10 cellular contexts compared by ENCODE assay signal in the genomic region with DNA sequence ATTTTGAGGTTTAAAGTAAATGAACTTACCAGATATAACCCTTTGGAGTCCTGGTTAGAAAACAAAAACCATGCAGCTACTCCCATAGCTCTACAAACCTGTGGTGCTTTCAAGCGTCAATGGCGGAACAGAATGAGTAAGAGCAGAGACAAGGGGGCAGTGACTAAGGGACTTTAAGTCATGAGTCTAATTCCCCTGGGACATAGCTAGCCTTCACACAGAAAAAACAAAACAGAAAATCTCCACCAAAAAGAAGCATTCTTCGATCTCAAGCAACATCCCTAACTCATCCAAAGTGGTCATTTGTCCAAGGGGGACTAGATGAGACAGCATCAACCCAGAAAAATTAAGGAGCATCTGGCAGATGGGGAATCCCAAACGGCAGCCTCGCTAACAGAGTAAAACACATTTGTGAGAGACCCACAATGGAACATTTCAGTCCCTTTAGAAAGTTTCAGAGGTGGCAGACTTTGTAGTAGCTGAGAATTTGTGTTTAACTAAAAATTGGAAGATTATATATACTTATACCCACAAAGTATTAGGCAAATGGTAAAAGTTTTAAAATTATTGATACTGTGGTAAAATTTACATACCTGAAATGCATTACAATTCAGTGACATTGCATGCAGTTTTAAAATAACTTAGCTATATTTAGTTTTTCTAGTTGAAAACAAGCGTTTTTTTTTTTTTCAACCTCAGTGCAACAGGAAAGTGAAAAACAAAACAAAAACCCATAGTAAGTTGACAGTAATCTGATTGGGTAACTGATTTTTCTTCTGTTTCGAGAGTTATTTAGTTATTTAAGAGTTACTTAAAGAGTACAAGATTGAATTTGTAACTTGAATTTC.
A peak's percentile ranks its signal among the peaks of the same experiment; 100 is the strongest.
DNase-seq lines count a peak whose midpoint lies in the region; ATAC-seq, FAIRE-seq and TF ChIP-seq lines count a peak whose summit lies in the region.
"Had no signal": no experiment of that assay in that cellular context is flagged by ENCODE, and none has a peak within 500 bp of the region (broad histone marks: within the 10 kb centered on the region; RNA-seq: fewer than 3 reads in every experiment).

No MANE protein-coding gene starts in this region.

- H2AFZ ChIP-seq in GM12878 (ENCODE audit: control insufficient read depth, low read depth, low read length): peak overlapping the region; percentile 85

- H3K27me3 ChIP-seq in GM12878 (replicated peaks in 1 of 2; ENCODE audit: control insufficient read depth in 2 of 2, insufficient read depth in 2 of 2, low read length in 1 of 2) (no peaks in the 10 kb centered on the region), spleen (replicated peaks in 1 of 7) (no peaks in the 10 kb centered on the region)

- FAIRE-seq in GM12878 (lab: Jason Lieb, UNC): peak; percentile 78

- H3K9me3 ChIP-seq in GM12878 (replicated peaks; ENCODE audit: control insufficient read depth, insufficient read depth, low read length) (no peaks in the 10 kb centered on the region; the same call in 2 of the 3 replicates), spleen (no peaks in the 10 kb centered on the region)

- peak; percentile 38 for TF ChIP-seq RAD21 in GM12878 (IDR thresholded peaks at IDR 0.05; ENCODE audit: insufficient read depth, low read depth, low read length)

- TF ChIP-seq POLR2A in GM12878 (IDR thresholded peaks at IDR 0.05; ENCODE audit: low read depth, low read length) (no peak; the same call in 1 of the 2 replicates), spleen (IDR thresholded peaks at IDR 0.05) (no peak)

- H3K27me3 Mint-ChIP-seq in natural killer cell (ENCODE audit: low read depth in 2 of 2): no peaks in the 10 kb centered on the region

- peaks cover 36% of the 10 kb centered on the region for H3K79me2 ChIP-seq in GM12878 (ENCODE audit: control insufficient read depth, insufficient read depth, low read length)

- ATAC-seq in HG03064 (IDR thresholded peaks at IDR 0.05; ENCODE audit: low read depth, unreplicated experiment) (peak; percentile 88), GM12878 (peak; percentile 94), natural killer cell (no peak), left lobe of liver (no peak)
- ATAC-seq: activated T-cell treated with anti-CD3 and anti-CD28 coated beads, Interleukin-2, amount 50 U/mL, for 4 hours; right cardiac atrium had no signal

- peak overlapping the region; percentile 100 for H3K27ac ChIP-seq in GM12878 (ENCODE audit: control insufficient read depth, insufficient read depth)
- peak overlapping the region in 1 of 8 donors; percentile 43 for H3K27ac ChIP-seq in spleen

- peak overlapping the region; percentile 94 for H3K9ac ChIP-seq in GM12878 (ENCODE audit: control insufficient read depth, insufficient read depth, low read length)

- TF ChIP-seq EP300 in GM12878 (IDR thresholded peaks at IDR 0.05; ENCODE audit: borderline replicate concordance in 1 of 2, control insufficient read depth in 1 of 2, low read depth in 2 of 2, low read length in 2 of 2): peak; percentile 89 to 93; a peak in 3 of 4 replicates

- H3K4me3 ChIP-seq in GM12878: peak overlapping the region; percentile 63
- H3K4me3 ChIP-seq in spleen: no peak overlapping the region

- H3K4me1 Mint-ChIP-seq in natural killer cell: peaks cover 0 to 5% of the 10 kb centered on the region in 2 donors

- no peaks in the 10 kb centered on the region for H3K9me3 Mint-ChIP-seq in natural killer cell
- H3K9me3 Mint-ChIP-seq: activated T-cell treated with anti-CD3 and anti-CD28 coated beads, Interleukin-2, amount 50 U/mL, for 4 hours had no signal

- TF ChIP-seq CTCF in GM13977 (IDR thresholded peaks at IDR 0.05; ENCODE audit: extremely low read depth, insufficient read depth, missing control alignments) (no peak), GM20000 (IDR thresholded peaks at IDR 0.05; ENCODE audit: extremely low read depth, missing control alignments) (no peak), GM12878 (IDR thresholded peaks at IDR 0.05 in 2 of 3, conservative IDR thresholded peaks at IDR 0.05 in 1 of 3; ENCODE audit: control insufficient read depth in 2 of 3, extremely low read depth in 1 of 3, insufficient read depth in 1 of 3, low read depth in 3 of 3, low read length in 3 of 3) (no peak), natural killer cell (IDR thresholded peaks at IDR 0.05) (no peak), spleen (IDR thresholded peaks at IDR 0.05 in 8 of 11, conservative IDR thresholded peaks at IDR 0.05 in 3 of 11) (no peak)

- in situ Hi-C loops in GM13977 (cut with MboI; ENCODE audit: low pct_unique_long_range_greater_than_20kb, low sequenced_read_pairs, unreplicated experiment) (no loop called here), GM12878 (cut with MboI) (loop anchor here (5.0 kb wide), 1 partner anchor 62 kb away; no protein-coding TSS in a partner anchor)

- peak overlapping the region; percentile 93 for H3K4me2 ChIP-seq in GM12878 (ENCODE audit: control insufficient read depth, insufficient read depth)

- H3K27ac Mint-ChIP-seq in natural killer cell: no peak overlapping the region

- intact Hi-C loops in GM12878 (cut with micrococcal nuclease; ENCODE audit: unreplicated experiment): loop anchor here (2.0 to 5.0 kb wide), 3 partner anchors 51 to 438 kb away; partner anchors contain the start of gene KCNQ5
- intact Hi-C loops in natural killer cell (cut with micrococcal nuclease): no loop called here
- intact Hi-C loops in spleen (cut with DNase I; ENCODE audit: low total_unique reads): no loop called here

- H3K36me3 ChIP-seq in GM12878 (ENCODE audit: control insufficient read depth in 2 of 2, insufficient read depth in 2 of 2, low read length in 1 of 2) (no peaks in the 10 kb centered on the region), spleen (no peaks in the 10 kb centered on the region)

- CTCF ChIA-PET in GM12878 (lab: Yijun Ruan, JAX): interaction anchor here (0.6 to 2.5 kb wide), 24 partner anchors 9 to 440 kb away, joined by 3 to 20 read pairs (median 4); partner anchors contain the start of gene KCNQ5

- H3K4me1 ChIP-seq in GM12878 (ENCODE audit: control insufficient read depth, insufficient read depth, low read length): peaks cover 16% of the 10 kb centered on the region
- H3K4me1 ChIP-seq in spleen: no peaks in the 10 kb centered on the region

- WGBS in GM12878 (ENCODE audit: insufficient coverage, insufficient replicate concordance, low lambda C conversion rate, missing lambda C conversion rate): under 1% methylated on average over 7 of the region's 7 CpGs
- 66 to 76% (median 72%) methylated on average over 7 of the region's 7 CpGs for WGBS in spleen, 5 donors

- RAD21 ChIA-PET in GM12878 (lab: Charles Lee; ENCODE audit: unreplicated experiment): interaction anchor here (0.7 to 7.7 kb wide), 34 partner anchors 8 to 440 kb away, joined by 3 to 149 read pairs (median 6); partner anchors contain the start of gene KCNQ5

- no TSS peak for BruUV-seq in GM12878 (replicated peaks; lab: Mats Ljungman, UMichigan)

- SMC1A ChIA-PET in GM12878 (lab: Charles Lee; ENCODE audit: uncharacterized antibody, unreplicated experiment): interaction anchor here (0.7 to 13.7 kb wide), 39 partner anchors 9 to 491 kb away, joined by 3 to 245 read pairs (median 5); partner anchors contain the start of gene KCNQ5

- POLR2A ChIA-PET in GM12878 (lab: Charles Lee): interaction anchor here (0.6 to 3.8 kb wide), 22 partner anchors 9 to 242 kb away, joined by 3 to 41 read pairs (median 4); partner anchors contain the start of gene KCNQ5

- H3K36me3 Mint-ChIP-seq in natural killer cell: no peaks in the 10 kb centered on the region

- DNase-seq in GM13977 (ENCODE audit: low spot score) (peak; percentile 60), GM20000 (ENCODE audit: low spot score) (peak; percentile 68), GM12878 (ENCODE audit: low read depth, low spot score) (peak; percentile 96), natural killer cell (no peak), spleen (no peak), NCI-H1048 (lab: John Stamatoyannopoulos, UW) (no peak), left lobe of liver (ENCODE audit: low spot score) (no peak)
- DNase-seq: activated T-cell treated with anti-CD3 and anti-CD28 coated beads, Interleukin-2, amount 50 U/mL, for 4 hours; right cardiac atrium had no signal

- H3K4me3 Mint-ChIP-seq in natural killer cell: no peak overlapping the region
- H3K4me3 Mint-ChIP-seq: activated T-cell treated with anti-CD3 and anti-CD28 coated beads, Interleukin-2, amount 50 U/mL, for 4 hours had no signal

- H4K20me1 ChIP-seq in GM12878 (ENCODE audit: control insufficient read depth, insufficient read depth): no peaks in the 10 kb centered on the region

TF ChIP-seq in GM12878, 131 proteins besides CTCF, POLR2A, EP300 and RAD21 (continues in another document):
- TF ChIP-seq ATF3 (IDR thresholded peaks at IDR 0.05; ENCODE audit: borderline replicate concordance, extremely low read depth, low read depth, low read length) (no peak), SUPT20H (IDR thresholded peaks at IDR 0.05; ENCODE audit: borderline replicate concordance, control insufficient read depth, low read depth, low read length) (no peak), CREB1 (IDR thresholded peaks at IDR 0.05; ENCODE audit: low read depth) (peak; percentile 58), RBBP5 (conservative IDR thresholded peaks at IDR 0.05) (peak; percentile 94), SREBF2 (IDR thresholded peaks at IDR 0.05; ENCODE audit: low read length) (no peak), FOS (IDR thresholded peaks at IDR 0.05; ENCODE audit: borderline replicate concordance, extremely low read depth, insufficient read length) (no peak), BMI1 (IDR thresholded peaks at IDR 0.05; ENCODE audit: borderline replicate concordance) (peak; percentile 70; the same call in 1 of the 2 replicates), ZZZ3 (IDR thresholded peaks at IDR 0.05; ENCODE audit: control insufficient read depth, insufficient read length, low read depth) (no peak), KDM1A (IDR thresholded peaks at IDR 0.05; ENCODE audit: borderline replicate concordance) (no peak), EED (IDR thresholded peaks at IDR 0.05; ENCODE audit: low read depth) (0 out of 2 replicates have a peak, but pooled peaks have one; percentile 31)
- TF ChIP-seq, protein P1, sequence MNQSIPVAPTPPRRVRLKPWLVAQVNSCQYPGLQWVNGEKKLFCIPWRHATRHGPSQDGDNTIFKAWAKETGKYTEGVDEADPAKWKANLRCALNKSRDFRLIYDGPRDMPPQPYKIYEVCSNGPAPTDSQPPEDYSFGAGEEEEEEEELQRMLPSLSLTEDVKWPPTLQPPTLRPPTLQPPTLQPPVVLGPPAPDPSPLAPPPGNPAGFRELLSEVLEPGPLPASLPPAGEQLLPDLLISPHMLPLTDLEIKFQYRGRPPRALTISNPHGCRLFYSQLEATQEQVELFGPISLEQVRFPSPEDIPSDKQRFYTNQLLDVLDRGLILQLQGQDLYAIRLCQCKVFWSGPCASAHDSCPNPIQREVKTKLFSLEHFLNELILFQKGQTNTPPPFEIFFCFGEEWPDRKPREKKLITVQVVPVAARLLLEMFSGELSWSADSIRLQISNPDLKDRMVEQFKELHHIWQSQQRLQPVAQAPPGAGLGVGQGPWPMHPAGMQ (IDR thresholded peaks at IDR 0.05; ENCODE audit: borderline replicate concordance): no peak

Comparison
In these comparisons a context has a peak if more than half of its experiments do, and no peak if none do; other contexts are left out.
1. DNase-seq: peak in GM13977 (single experiment), GM20000 (single experiment) and GM12878 (single experiment); none in natural killer cell (single experiment), spleen (single experiment), NCI-H1048 (single experiment) and left lobe of liver (single experiment).
2. ATAC-seq: peak in HG03064 (single experiment) and GM12878 (single experiment); none in natural killer cell (0 of 3) and left lobe of liver (single experiment).